ENCODE assay signal across 8 cellular contexts in the genomic region with DNA sequence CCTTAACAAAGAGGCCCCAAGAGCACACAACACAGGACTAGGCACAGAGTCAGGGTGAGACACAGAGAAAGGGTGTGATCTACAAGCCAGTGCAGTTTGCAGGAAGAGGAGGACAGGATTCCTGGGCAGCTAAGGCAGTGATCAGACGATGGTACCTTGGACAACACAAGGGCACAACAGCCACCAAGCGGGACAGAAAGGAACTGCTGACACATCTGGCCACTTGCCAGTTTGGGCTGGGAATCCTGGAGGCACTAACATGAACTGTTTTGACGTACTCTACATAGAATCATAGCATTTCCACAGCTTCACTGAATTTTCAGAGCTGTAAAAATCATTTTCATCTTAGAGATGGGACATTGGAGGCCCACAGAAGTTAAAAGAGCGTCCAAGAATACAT.
DNase-seq lines count a peak whose midpoint lies in the region; ATAC-seq and TF ChIP-seq lines count a peak whose summit lies in the region.

No MANE protein-coding gene starts in this region.

- H3K27me3 Mint-ChIP-seq in activated naive CD8-positive, alpha-beta T cell treated with anti-CD3 and anti-CD28 coated beads for 36 hours = no peaks in the 10 kb centered on the region
- no peaks in the 10 kb centered on the region for H3K27me3 Mint-ChIP-seq in activated naive CD8-positive, alpha-beta T cell treated with anti-CD3 and anti-CD28 coated beads, Interleukin-2, amount 50 U/mL, for 24 hours

- no peaks in the 10 kb centered on the region for H3K9me3 Mint-ChIP-seq in activated naive CD8-positive, alpha-beta T cell treated with anti-CD3 and anti-CD28 coated beads for 36 hours
- H3K9me3 Mint-ChIP-seq in activated naive CD8-positive, alpha-beta T cell treated with anti-CD3 and anti-CD28 coated beads, Interleukin-2, amount 50 U/mL, for 24 hours = no peaks in the 10 kb centered on the region

- peak; percentile 53 for TF ChIP-seq CTCF in epithelial cell of proximal tubule (conservative IDR thresholded peaks at IDR 0.05; ENCODE audit: low read depth, low read length)

- H3K4me3 Mint-ChIP-seq in activated naive CD8-positive, alpha-beta T cell treated with anti-CD3 and anti-CD28 coated beads for 36 hours = no peak overlapping the region
- H3K4me3 Mint-ChIP-seq in activated naive CD8-positive, alpha-beta T cell treated with anti-CD3 and anti-CD28 coated beads, Interleukin-2, amount 50 U/mL, for 24 hours = no peak overlapping the region

- ATAC-seq in activated naive CD8-positive, alpha-beta T cell treated with anti-CD3 and anti-CD28 coated beads, Interleukin-2, amount 50 U/mL, for 24 hours = no peak
- ATAC-seq in HG03342 (IDR thresholded peaks at IDR 0.05; ENCODE audit: unreplicated experiment) (no peak), GM21619 (IDR thresholded peaks at IDR 0.05; ENCODE audit: unreplicated experiment) (no peak)

- no peaks in the 10 kb centered on the region for H3K4me1 Mint-ChIP-seq in activated naive CD8-positive, alpha-beta T cell treated with anti-CD3 and anti-CD28 coated beads for 36 hours
- H3K4me1 Mint-ChIP-seq in activated naive CD8-positive, alpha-beta T cell treated with anti-CD3 and anti-CD28 coated beads, Interleukin-2, amount 50 U/mL, for 24 hours = no peaks in the 10 kb centered on the region

- H3K27ac Mint-ChIP-seq in activated naive CD8-positive, alpha-beta T cell treated with anti-CD3 and anti-CD28 coated beads for 36 hours = no peak overlapping the region
- no peak overlapping the region for H3K27ac Mint-ChIP-seq in activated naive CD8-positive, alpha-beta T cell treated with anti-CD3 and anti-CD28 coated beads, Interleukin-2, amount 50 U/mL, for 24 hours

- peak; percentile 3 for DNase-seq in activated naive CD8-positive, alpha-beta T cell treated with anti-CD3 and anti-CD28 coated beads for 36 hours
- DNase-seq in activated naive CD8-positive, alpha-beta T cell treated with anti-CD3 and anti-CD28 coated beads, Interleukin-2, amount 50 U/mL, for 24 hours = no peak
- DNase-seq in NCI-H2171 (lab: John Stamatoyannopoulos, UW) = peak; percentile 38
- peak; percentile 16 for DNase-seq in epithelial cell of proximal tubule (ENCODE audit: low read depth)
- peak; percentile 22 for DNase-seq in pulmonary artery endothelial cell (ENCODE audit: low read depth, low spot score)
- DNase-seq in activated CD4-positive, alpha-beta T cell treated with anti-CD3 and anti-CD28 coated beads, Interleukin-2, amount 50 U/mL, for 4 hours = no peak

- no peak overlapping the region for H3K4me3 ChIP-seq in epithelial cell of proximal tubule (ENCODE audit: low read depth, low read length)

- no peaks in the 10 kb centered on the region for H3K36me3 Mint-ChIP-seq in activated naive CD8-positive, alpha-beta T cell treated with anti-CD3 and anti-CD28 coated beads for 36 hours
- no peaks in the 10 kb centered on the region for H3K36me3 Mint-ChIP-seq in activated naive CD8-positive, alpha-beta T cell treated with anti-CD3 and anti-CD28 coated beads, Interleukin-2, amount 50 U/mL, for 24 hours (ENCODE audit: low read depth)

Comparison
In these comparisons a context has a peak if more than half of its experiments do, and no peak if none do; other contexts are left out.
1. DNase-seq: peak in activated naive CD8-positive, alpha-beta T cell treated with anti-CD3 and anti-CD28 coated beads for 36 hours (single experiment), NCI-H2171 (single experiment), epithelial cell of proximal tubule (single experiment) and pulmonary artery endothelial cell (single experiment); none in activated naive CD8-positive, alpha-beta T cell treated with anti-CD3 and anti-CD28 coated beads, Interleukin-2, amount 50 U/mL, for 24 hours (single experiment) and activated CD4-positive, alpha-beta T cell treated with anti-CD3 and anti-CD28 coated beads, Interleukin-2, amount 50 U/mL, for 4 hours (0 of 2).